1 cellular context compared by ENCODE assay signal in genomic region chr2:170822885-170823799, GRCh38.
TF ChIP-seq lines count a peak whose summit lies in the region.

No MANE protein-coding gene starts in this region.

TF ChIP-seq in K562, 482 proteins besides CTCF, POLR2A, EP300 and RAD21 (continued from another document and continues in another):
- no peak for TF ChIP-seq PREB (CRISPR knock-in tag; IDR thresholded peaks at IDR 0.05)
- no peak for TF ChIP-seq MLX (CRISPR knock-in tag; conservative IDR thresholded peaks at IDR 0.05)
- no peak for TF ChIP-seq HDAC8 (tag; IDR thresholded peaks at IDR 0.05)
- TF ChIP-seq GATA2 (CRISPR knock-in tag; IDR thresholded peaks at IDR 0.05), result peak; percentile 60
- no peak for TF ChIP-seq ZNF512 (tag; IDR thresholded peaks at IDR 0.05)
- TF ChIP-seq ZHX1 (conservative IDR thresholded peaks at IDR 0.05; ENCODE audit: low read length), result no peak
- no peak for TF ChIP-seq GTF2E2 (tag; IDR thresholded peaks at IDR 0.05)
- no peak for TF ChIP-seq BRF1 (IDR thresholded peaks at IDR 0.05; ENCODE audit: borderline replicate concordance, extremely low read depth, insufficient read length)
- no peak for TF ChIP-seq ID3 (CRISPR knock-in tag; IDR thresholded peaks at IDR 0.05)
- TF ChIP-seq ID3 (tag; IDR thresholded peaks at IDR 0.05), result no peak
- TF ChIP-seq C11orf30 (IDR thresholded peaks at IDR 0.05; ENCODE audit: low read depth), result no peak
- peak; percentile 93 to 96 for TF ChIP-seq TRIM24 (IDR thresholded peaks at IDR 0.05)
- TF ChIP-seq CTBP1 (IDR thresholded peaks at IDR 0.05; ENCODE audit: borderline replicate concordance), result no peak; the same call in 1 of the 2 replicates
- TF ChIP-seq CBFA2T3 (IDR thresholded peaks at IDR 0.05), result peak; percentile 91
- no peak for TF ChIP-seq ZNF717 (CRISPR knock-in tag; IDR thresholded peaks at IDR 0.05)
- no peak for TF ChIP-seq SP1 (CRISPR knock-in tag; IDR thresholded peaks at IDR 0.05)
- TF ChIP-seq HEY1 (CRISPR knock-in tag; IDR thresholded peaks at IDR 0.05; ENCODE audit: borderline replicate concordance), result no peak
- TF ChIP-seq REST (CRISPR knock-in tag; IDR thresholded peaks at IDR 0.05; ENCODE audit: low read depth), result no peak
- TF ChIP-seq GABPA (tag; conservative IDR thresholded peaks at IDR 0.05; ENCODE audit: low read depth), result no peak
- TF ChIP-seq NR4A1 (CRISPR knock-in tag; IDR thresholded peaks at IDR 0.05), result no peak
- no peak for TF ChIP-seq NR4A1 (tag; IDR thresholded peaks at IDR 0.05)
- 0 out of 2 replicates have a peak, but pooled peaks have one; percentile 29 for TF ChIP-seq PHB2 (IDR thresholded peaks at IDR 0.05; ENCODE audit: low read depth)
- no peak for TF ChIP-seq ZBTB26 (CRISPR knock-in tag; IDR thresholded peaks at IDR 0.05)
- no peak for TF ChIP-seq ZNF384 (IDR thresholded peaks at IDR 0.05; ENCODE audit: low read depth, low read length)
- 0 out of 2 replicates have a peak, but pooled peaks have one; percentile 52 for TF ChIP-seq SMARCE1 (IDR thresholded peaks at IDR 0.05)
- TF ChIP-seq SMAD4 (CRISPR knock-in tag; conservative IDR thresholded peaks at IDR 0.05), result peak; percentile 86
- TF ChIP-seq YY1 (IDR thresholded peaks at IDR 0.05; ENCODE audit: borderline replicate concordance in 1 of 3, control insufficient read depth in 1 of 3, extremely low read depth in 1 of 3, insufficient read depth in 3 of 3, insufficient read length in 1 of 3, insufficient replicate concordance in 2 of 3, low read depth in 1 of 3, low read length in 2 of 3), result no peak
- no peak for TF ChIP-seq MXI1 (IDR thresholded peaks at IDR 0.05; ENCODE audit: low read depth, low read length)
- peak; percentile 91 for TF ChIP-seq TEAD4 (IDR thresholded peaks at IDR 0.05; ENCODE audit: low read length)
- no peak for TF ChIP-seq TEAD4 (CRISPR knock-in tag; IDR thresholded peaks at IDR 0.05; ENCODE audit: borderline replicate concordance)
- TF ChIP-seq ZNF347 (CRISPR knock-in tag; IDR thresholded peaks at IDR 0.05; ENCODE audit: low read depth), result no peak
- TF ChIP-seq CC2D1A (IDR thresholded peaks at IDR 0.05), result peak; percentile 49; the same call in 1 of the 2 replicates
- no peak for TF ChIP-seq ZNF3 (CRISPR knock-in tag; IDR thresholded peaks at IDR 0.05)
- peak; percentile 86 for TF ChIP-seq HMGN3 (IDR thresholded peaks at IDR 0.05; ENCODE audit: borderline replicate concordance, extremely low read depth, insufficient read length, low read depth, low read length)
- peak; percentile 57; the same call in 1 of the 2 replicates for TF ChIP-seq STAT5A (IDR thresholded peaks at IDR 0.05; ENCODE audit: borderline replicate concordance, low read length)
- no peak for TF ChIP-seq SNIP1 (IDR thresholded peaks at IDR 0.05; ENCODE audit: low read depth)
- no peak for TF ChIP-seq FOSL1 (tag; conservative IDR thresholded peaks at IDR 0.05)
- TF ChIP-seq ZBTB33 (CRISPR knock-in tag; IDR thresholded peaks at IDR 0.05), result peak; percentile 72; the same call in 1 of the 2 replicates
- TF ChIP-seq CREM (IDR thresholded peaks at IDR 0.05; ENCODE audit: low read depth), result no peak
- no peak for TF ChIP-seq FOXA1 (IDR thresholded peaks at IDR 0.05; ENCODE audit: borderline replicate concordance)
- TF ChIP-seq MAX (CRISPR knock-in tag; IDR thresholded peaks at IDR 0.05), result no peak
- TF ChIP-seq NCOA1 (IDR thresholded peaks at IDR 0.05; ENCODE audit: low read depth), result 0 out of 2 replicates have a peak, but pooled peaks have one; percentile 32
- TF ChIP-seq RUNX1 (IDR thresholded peaks at IDR 0.05; ENCODE audit: low read depth), result no peak
- TF ChIP-seq KDM1A (IDR thresholded peaks at IDR 0.05), result peak in 1 of 2 experiments; percentile 52; a peak in 2 of 4 replicates
- TF ChIP-seq MTA2 (IDR thresholded peaks at IDR 0.05; ENCODE audit: low read depth), result peak; percentile 76
- peak; percentile 67 for TF ChIP-seq MEIS2 (IDR thresholded peaks at IDR 0.05; ENCODE audit: partially characterized antibody)
- no peak for TF ChIP-seq STAG1 (CRISPR knock-in tag; IDR thresholded peaks at IDR 0.05; ENCODE audit: borderline replicate concordance)
- TF ChIP-seq HIVEP1 (CRISPR knock-in tag; IDR thresholded peaks at IDR 0.05), result no peak
- no peak for TF ChIP-seq ZNF695 (CRISPR knock-in tag; IDR thresholded peaks at IDR 0.05)
- peak; percentile 70; the same call in 1 of the 2 replicates for TF ChIP-seq MBD1 (CRISPR knock-in tag; IDR thresholded peaks at IDR 0.05)
- TF ChIP-seq KLF16 (IDR thresholded peaks at IDR 0.05), result peak; percentile 74; the same call in 1 of the 2 replicates
- TF ChIP-seq JUND (IDR thresholded peaks at IDR 0.05; ENCODE audit: borderline replicate concordance, low read depth, low read length), result no peak
- TF ChIP-seq JUND (tag; IDR thresholded peaks at IDR 0.05; ENCODE audit: borderline replicate concordance, low read depth, low read length), result no peak
- no peak for TF ChIP-seq CHCHD3 (CRISPR knock-in tag; IDR thresholded peaks at IDR 0.05)
- no peak for TF ChIP-seq ZNF224 (CRISPR knock-in tag; IDR thresholded peaks at IDR 0.05)
